20 cellular contexts compared by ENCODE assay signal in the genomic region with DNA sequence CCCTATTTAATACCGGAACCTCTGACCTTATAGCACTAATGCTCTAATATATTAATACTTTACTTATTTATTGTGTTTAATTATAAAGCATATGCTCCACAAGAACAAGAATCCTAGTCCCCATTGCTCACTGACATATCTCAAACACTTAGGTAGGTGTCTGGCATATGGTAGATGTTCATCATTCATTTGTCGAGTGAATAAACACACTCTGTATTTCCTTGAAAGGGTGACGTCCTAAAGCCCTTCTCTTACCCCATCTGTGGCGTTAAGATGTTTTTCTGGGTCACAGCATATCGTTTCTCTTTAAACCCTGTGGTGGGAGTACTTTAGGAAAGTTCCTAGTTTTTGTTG. TPM values are rescaled to one million over a fixed set of nuclear protein-coding genes. Genes with fewer than 3 reads are reported as not detected.
A peak's percentile ranks its signal among the peaks of the same experiment; 100 is the strongest.
DNase-seq lines count a peak whose midpoint lies in the region; ATAC-seq, FAIRE-seq and TF ChIP-seq lines count a peak whose summit lies in the region.
"Had no signal": no experiment of that assay in that cellular context is flagged by ENCODE, and none has a peak within 500 bp of the region (broad histone marks: within the 10 kb centered on the region; RNA-seq: fewer than 3 reads in every experiment).

No MANE protein-coding gene starts in this region.

- no peak for TF ChIP-seq POLR2A in GM12878 (IDR thresholded peaks at IDR 0.05; ENCODE audit: low read depth, low read length)

- TF ChIP-seq RAD21 in GM12878 (IDR thresholded peaks at IDR 0.05; ENCODE audit: insufficient read depth, low read depth, low read length) = no peak

- no peak overlapping the region for H3K27ac ChIP-seq in GM12878 (ENCODE audit: control insufficient read depth, insufficient read depth)
- H3K27ac ChIP-seq: 22Rv1 had no signal

- WGBS in GM12878 (ENCODE audit: insufficient coverage, insufficient replicate concordance, low lambda C conversion rate, missing lambda C conversion rate) = 97% methylated on average over 5 of the region's 5 CpGs

- H3K36me3 ChIP-seq in GM12878 (ENCODE audit: control insufficient read depth in 2 of 2, insufficient read depth in 2 of 2, low read length in 1 of 2) = peaks cover 0 to 15% of the 10 kb centered on the region in 2 experiments
- H3K36me3 ChIP-seq: MG63 had no signal

- ATAC-seq in activated CD4-positive, alpha-beta T cell treated with anti-CD3 and anti-CD28 coated beads for 36 hours = no peak
- no peak for ATAC-seq in GM12878
- no peak for ATAC-seq in memory B cell (ENCODE audit: low read depth)
- no peak for ATAC-seq in stimulated activated memory B cell treated with anti-CD40 and anti-IgM and Interleukin-4, amounts not matched to agents 10 μg/mL and 1 μg/mL and 100 μg/mL, for 72 hours
- no peak for ATAC-seq in left cardiac atrium

- no peak overlapping the region for H3K4me3 ChIP-seq in GM12878
- H3K4me3 ChIP-seq: MG63 had no signal

- H3K27me3 ChIP-seq in GM12878 (replicated peaks in 1 of 2; ENCODE audit: control insufficient read depth in 2 of 2, insufficient read depth in 2 of 2, low read length in 1 of 2) = no peaks in the 10 kb centered on the region
- H3K27me3 ChIP-seq: MG63 had no signal

- intact Hi-C loops in activated CD4-positive, alpha-beta T cell treated with anti-CD3 and anti-CD28 coated beads for 36 hours (cut with DNase I, micrococcal nuclease) = no loop called here
- intact Hi-C loops in GM12878 (cut with micrococcal nuclease; ENCODE audit: unreplicated experiment) = no loop called here
- intact Hi-C loops in left cardiac atrium (cut with DNase I) = no loop called here

- no peak for DNase-seq in activated CD4-positive, alpha-beta T cell treated with anti-CD3 and anti-CD28 coated beads for 36 hours
- no peak for DNase-seq in activated CD4-positive, alpha-beta T cell treated with anti-CD3 and anti-CD28 coated beads, Interleukin-2, amount 50 U/mL, for 4 hours
- DNase-seq in GM12878 (ENCODE audit: low read depth, low spot score) (no peak), memory B cell (ENCODE audit: low spot score in 2 of 2) (no peak), NOMO-1 treated with DMSO at 0.1 percent for 48 hours (lab: John Stamatoyannopoulos, UW; ENCODE audit: unreplicated experiment) (no peak), NCI-H1417 treated with DMSO at 0.1 percent for 48 hours (lab: John Stamatoyannopoulos, UW) (no peak), left cardiac atrium (no peak)
- DNase-seq: AML-193, DMS79, Kasumi-1, MG63, NCI-H1048, NCI-H1436 treated with DMSO at 0.1 percent for 48 hours, NCI-H2029, NCI-H446, NCI-H69, SHP77 had no signal

- H3K79me2 ChIP-seq in GM12878 (ENCODE audit: control insufficient read depth, insufficient read depth, low read length) = peaks cover 91% of the 10 kb centered on the region

- no peak overlapping the region for H3K9ac ChIP-seq in GM12878 (ENCODE audit: control insufficient read depth, insufficient read depth, low read length)

- no peaks in the 10 kb centered on the region for H3K27me3 Mint-ChIP-seq in activated CD4-positive, alpha-beta T cell treated with anti-CD3 and anti-CD28 coated beads for 36 hours
- H3K27me3 Mint-ChIP-seq in memory B cell = no peaks in the 10 kb centered on the region
- H3K27me3 Mint-ChIP-seq in stimulated activated memory B cell treated with anti-CD40 and anti-IgM and Interleukin-4, amounts not matched to agents 10 μg/mL and 1 μg/mL and 100 μg/mL, for 72 hours = no peaks in the 10 kb centered on the region

- CTCF ChIA-PET in activated CD4-positive, alpha-beta T cell treated with anti-CD3 and anti-CD28 coated beads for 36 hours (lab: Charles Lee) = no interaction called here
- CTCF ChIA-PET in GM12878 (lab: Yijun Ruan, JAX) = no interaction called here

- no peak for FAIRE-seq in GM12878 (lab: Jason Lieb, UNC)
- FAIRE-seq: H54 had no signal

- POLR2A ChIA-PET in activated CD4-positive, alpha-beta T cell treated with anti-CD3 and anti-CD28 coated beads for 36 hours (lab: Charles Lee) = no interaction called here
- POLR2A ChIA-PET in GM12878 (lab: Charles Lee) = no interaction called here

- SMC1A ChIA-PET in GM12878 (lab: Charles Lee; ENCODE audit: uncharacterized antibody, unreplicated experiment) = no interaction called here

- in situ Hi-C loops in GM12878 (cut with MboI) = no loop called here

- H3K4me2 ChIP-seq in GM12878 (ENCODE audit: control insufficient read depth, insufficient read depth) = no peak overlapping the region

- H2AFZ ChIP-seq in GM12878 (ENCODE audit: control insufficient read depth, low read depth, low read length) = no peak overlapping the region

- TF ChIP-seq CTCF in GM12878 (IDR thresholded peaks at IDR 0.05 in 2 of 3, conservative IDR thresholded peaks at IDR 0.05 in 1 of 3; ENCODE audit: control insufficient read depth in 2 of 3, extremely low read depth in 1 of 3, insufficient read depth in 1 of 3, low read depth in 3 of 3, low read length in 3 of 3) = no peak

- H3K4me1 ChIP-seq in GM12878 (ENCODE audit: control insufficient read depth, insufficient read depth, low read length) = peaks cover 22% of the 10 kb centered on the region

- no peak overlapping the region for H3K4me3 Mint-ChIP-seq in activated CD4-positive, alpha-beta T cell treated with anti-CD3 and anti-CD28 coated beads for 36 hours
- no peak overlapping the region for H3K4me3 Mint-ChIP-seq in memory B cell
- no peak overlapping the region for H3K4me3 Mint-ChIP-seq in stimulated activated memory B cell treated with anti-CD40 and anti-IgM and Interleukin-4, amounts not matched to agents 10 μg/mL and 1 μg/mL and 100 μg/mL, for 72 hours

- no peaks in the 10 kb centered on the region; the same call in 1 of the 2 replicates for H4K20me1 ChIP-seq in GM12878 (ENCODE audit: control insufficient read depth, insufficient read depth)

- no peaks in the 10 kb centered on the region for H3K9me3 Mint-ChIP-seq in activated CD4-positive, alpha-beta T cell treated with anti-CD3 and anti-CD28 coated beads for 36 hours (ENCODE audit: low read depth)
- H3K9me3 Mint-ChIP-seq in memory B cell = no peaks in the 10 kb centered on the region
- no peaks in the 10 kb centered on the region for H3K9me3 Mint-ChIP-seq in stimulated activated memory B cell treated with anti-CD40 and anti-IgM and Interleukin-4, amounts not matched to agents 10 μg/mL and 1 μg/mL and 100 μg/mL, for 72 hours

- no TSS peak for BruUV-seq in GM12878 (replicated peaks; lab: Mats Ljungman, UMichigan)

- no peaks in the 10 kb centered on the region; the same call in 2 of the 3 replicates for H3K9me3 ChIP-seq in GM12878 (replicated peaks; ENCODE audit: control insufficient read depth, insufficient read depth, low read length)
- H3K9me3 ChIP-seq: MG63 had no signal

- H3K36me3 Mint-ChIP-seq in activated CD4-positive, alpha-beta T cell treated with anti-CD3 and anti-CD28 coated beads for 36 hours (ENCODE audit: low read depth) = peaks cover 41% of the 10 kb centered on the region
- peaks cover 16% of the 10 kb centered on the region for H3K36me3 Mint-ChIP-seq in memory B cell
- H3K36me3 Mint-ChIP-seq in stimulated activated memory B cell treated with anti-CD40 and anti-IgM and Interleukin-4, amounts not matched to agents 10 μg/mL and 1 μg/mL and 100 μg/mL, for 72 hours = peaks cover 47% of the 10 kb centered on the region

- RAD21 ChIA-PET in GM12878 (lab: Charles Lee; ENCODE audit: unreplicated experiment) = no interaction called here

- TF ChIP-seq EP300 in GM12878 (IDR thresholded peaks at IDR 0.05; ENCODE audit: borderline replicate concordance in 1 of 2, control insufficient read depth in 1 of 2, low read depth in 2 of 2, low read length in 2 of 2) = no peak

- peak overlapping the region; percentile 44 for H3K27ac Mint-ChIP-seq in activated CD4-positive, alpha-beta T cell treated with anti-CD3 and anti-CD28 coated beads for 36 hours
- H3K27ac Mint-ChIP-seq in memory B cell = peak overlapping the region; percentile 18
- peak overlapping the region; percentile 31 for H3K27ac Mint-ChIP-seq in stimulated activated memory B cell treated with anti-CD40 and anti-IgM and Interleukin-4, amounts not matched to agents 10 μg/mL and 1 μg/mL and 100 μg/mL, for 72 hours

- peaks cover 68% of the 10 kb centered on the region for H3K4me1 Mint-ChIP-seq in activated CD4-positive, alpha-beta T cell treated with anti-CD3 and anti-CD28 coated beads for 36 hours
- peaks cover 47% of the 10 kb centered on the region for H3K4me1 Mint-ChIP-seq in memory B cell
- H3K4me1 Mint-ChIP-seq in stimulated activated memory B cell treated with anti-CD40 and anti-IgM and Interleukin-4, amounts not matched to agents 10 μg/mL and 1 μg/mL and 100 μg/mL, for 72 hours = peaks cover 80% of the 10 kb centered on the region

TF ChIP-seq in GM12878, 131 proteins besides CTCF, POLR2A, EP300 and RAD21:
- TF ChIP-seq MXI1 (IDR thresholded peaks at IDR 0.05; ENCODE audit: low read depth, low read length) = no peak
- TF ChIP-seq NFXL1 (IDR thresholded peaks at IDR 0.05; ENCODE audit: borderline replicate concordance) = peak; percentile 72; the same call in 1 of the 2 replicates
TF ChIP-seq in GM12878: peak in this region for 1.

RNA-seq across cellular contexts. Expression of gene NCOA3, which starts 45.3 kb away (rescaled TPM):
- total RNA-seq in activated CD4-positive, alpha-beta T cell treated with anti-CD3 and anti-CD28 coated beads for 36 hours = 10 to 100 TPM; 76.4 to 83.4 TPM
- total RNA-seq in GM12878 (2013; cell fraction: nucleolus; rRNA removed) = 241 and 256 TPM in 2 replicates
- total RNA-seq in GM12878 (2014; rRNA removed) (82.4 and 88.7 TPM in 2 replicates), GM12878 (2014; rRNA removed; fragmentation: Illumina TruSeq; extraction: Trizol) (95.3 and 95.8 TPM in 2 replicates), GM12878 (2021) (87.4 and 96.2 TPM in 2 replicates), left cardiac atrium (10 to 100 TPM; 18.6 to 25.2 TPM)
- 30.3 TPM for polyA plus RNA-seq in GM12878 (2011; ENCODE audit: low read depth)
- polyA plus RNA-seq in GM12878 (2011; rRNA removed) (92.6 and 114 TPM in 2 replicates), GM12878 (2014; fragmentation: Illumina TruSeq; extraction: Trizol) (78.2 and 94.6 TPM in 2 replicates), GM12878 (2014; fragmentation: Nextera tagmentation; extraction: Ambion mirVana) (10 to 100 TPM; 16.9 to 18.0 TPM), GM12878 (2014; rRNA removed) (62.4 and 66.0 TPM in 2 replicates), GM12878 (2016; fragmentation: Nextera tagmentation; extraction: Ambion mirVana) (10 to 100 TPM; 68.1 to 69.1 TPM)
- polyA plus RNA-seq in GM12878 (2011; cell fraction: cytosol; rRNA removed) = 60.3 and 60.4 TPM in 2 replicates
- polyA plus RNA-seq in GM12878 (2011; cell fraction: nucleus; rRNA removed) = 89.9 and 95.2 TPM in 2 replicates
- 38.3 and 50.2 TPM in 2 replicates for polyA plus RNA-seq in GM12878 (2012)
- polyA minus RNA-seq in GM12878 (2011; rRNA and poly(A)+ RNA removed) = 126 and 138 TPM in 2 replicates
- polyA minus RNA-seq in GM12878 (2011; cell fraction: cytosol; rRNA and poly(A)+ RNA removed) = 52.3 and 52.4 TPM in 2 replicates
- 48.2 and 66.5 TPM in 2 replicates for polyA minus RNA-seq in GM12878 (2011; cell fraction: nucleus; rRNA and poly(A)+ RNA removed)
